Comparison of ENCODE assay signal across 25 cellular contexts in genomic region chrX:20215565-20215964, GRCh38.
"Had no signal": no experiment of that assay in that cellular context is flagged by ENCODE, and none has a peak within 500 bp of the region (broad histone marks: within the 10 kb centered on the region; RNA-seq: fewer than 3 reads in every experiment).

No MANE protein-coding gene starts in this region.

- H3K4me1 ChIP-seq: Peyer's patch had no signal

- H3K27me3 ChIP-seq: brain microvascular endothelial cell, cardiac muscle cell, Peyer's patch, SJCRH30 had no signal

- H3K4me3 ChIP-seq: cardiac muscle cell, Peyer's patch, SJCRH30 had no signal

- H3K9me3 ChIP-seq: Peyer's patch, SJCRH30, SK-N-SH had no signal

- DNase-seq: activated CD4-positive, alpha-beta memory T cell treated with anti-CD3 and anti-CD28 coated beads for 36 hours; activated CD4-positive, alpha-beta T cell treated with anti-CD3 and anti-CD28 coated beads, Interleukin-2, amount 10 ng/mL, durations not matched to agents 7 days and 5 days; activated CD4-positive, CD25-positive, alpha-beta regulatory T cell; activated CD8-positive, alpha-beta memory T cell treated with anti-CD3 and anti-CD28 coated beads for 24 hours; activated effector memory CD4-positive, alpha-beta T cell treated with anti-CD3 and anti-CD28 coated beads, Interleukin-2, amount 50 U/mL, for 16 hours; activated naive CD4-positive, alpha-beta T cell treated with Interleukin-2 at 50 U/mL for 16 hours; activated T-cell treated with anti-CD3 and anti-CD28 coated beads, Interleukin-2, amount 50 U/mL, for 4 hours; brain microvascular endothelial cell; NCI-H1092; NCI-H1417; NCI-H1930; NCI-H345; NCI-H510A; NCI-H526 treated with DMSO at 0.1 percent for 48 hours; NCI-H82; Peyer's patch; Right ventricle myocardium superior; SK-N-SH; T-helper 1 cell had no signal

- ATAC-seq: activated naive CD4-positive, alpha-beta T cell treated with anti-CD3 and anti-CD28 coated beads, Interleukin-2, amount 50 U/mL, for 72 hours; activated T-cell treated with anti-CD3 and anti-CD28 coated beads, Interleukin-2, amount 50 U/mL, for 4 hours had no signal

- H3K27ac ChIP-seq: brain microvascular endothelial cell, cardiac muscle cell, KMS-11, Peyer's patch, RWPE1, SJCRH30, VCaP had no signal

- H3K36me3 ChIP-seq: brain microvascular endothelial cell, cardiac muscle cell, Peyer's patch had no signal
